10 cellular contexts compared by ENCODE assay signal in the genomic region with DNA sequence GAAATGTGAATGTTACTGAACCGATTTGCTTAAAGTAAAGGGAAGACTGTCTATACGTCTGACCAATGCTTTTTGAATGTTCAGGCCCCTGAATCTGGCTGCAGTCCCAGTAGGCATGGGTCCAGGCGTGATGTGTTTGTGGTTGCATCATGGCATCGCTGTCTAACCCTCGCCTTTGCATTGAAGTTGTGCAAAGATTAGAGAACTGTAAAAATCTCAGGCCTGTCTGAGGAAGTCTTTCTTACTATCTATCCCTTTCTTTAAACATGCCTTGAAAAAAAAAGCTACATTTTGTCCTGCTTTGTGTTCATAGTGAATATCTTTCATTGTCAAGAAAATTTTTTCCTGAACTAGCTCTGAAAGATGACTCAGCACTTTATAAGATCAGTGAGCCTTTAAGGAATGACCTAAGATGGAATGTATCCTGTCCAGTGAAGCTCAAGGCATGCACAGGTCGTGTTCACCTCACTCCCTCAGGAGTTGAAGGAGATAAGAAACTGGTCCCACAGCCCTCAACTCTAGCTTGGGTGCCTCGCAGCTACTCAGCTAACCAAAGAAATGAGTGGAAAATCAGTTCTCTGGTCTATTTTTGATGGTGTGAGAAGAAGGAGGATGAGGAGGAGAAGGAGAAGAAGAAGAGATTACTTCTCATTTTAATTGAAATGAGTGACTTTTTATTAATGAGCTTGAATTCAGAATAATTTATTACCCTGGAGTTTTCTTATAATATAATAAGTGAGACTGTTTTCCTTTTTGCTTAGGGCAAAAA. TPM values are rescaled to one million over a fixed set of nuclear protein-coding genes. Genes with fewer than 3 reads are reported as not detected.
DNase-seq lines count a peak whose midpoint lies in the region; ATAC-seq, FAIRE-seq and TF ChIP-seq lines count a peak whose summit lies in the region.
"Had no signal": no experiment of that assay in that cellular context is flagged by ENCODE, and none has a peak within 500 bp of the region (broad histone marks: within the 10 kb centered on the region; RNA-seq: fewer than 3 reads in every experiment).

No MANE protein-coding gene starts in this region.

- intact Hi-C loops in left ventricle myocardium inferior (cut with micrococcal nuclease): no loop called here

- TF ChIP-seq POLR2A in H54 (IDR thresholded peaks at IDR 0.05; ENCODE audit: low read depth, low read length): no peak

- H3K27me3 ChIP-seq in left ventricle myocardium inferior (ENCODE audit: low read depth) (no peaks in the 10 kb centered on the region), skeletal muscle tissue (ENCODE audit: control insufficient read depth in 3 of 3, insufficient read depth in 3 of 3, low read length in 3 of 3) (no peaks in the 10 kb centered on the region)

- H3K9me3 ChIP-seq in left ventricle myocardium inferior (replicated peaks) (no peaks in the 10 kb centered on the region), skeletal muscle tissue (ENCODE audit: control insufficient read depth in 3 of 3, low read length in 3 of 3) (no peaks in the 10 kb centered on the region)

- no peak for TF ChIP-seq CTCF in left ventricle myocardium inferior (IDR thresholded peaks at IDR 0.05; ENCODE audit: borderline replicate concordance)

- FAIRE-seq in H54 (lab: Jason Lieb, UNC): peak; percentile 60

- peaks cover 40% of the 10 kb centered on the region for H3K4me1 ChIP-seq in left ventricle myocardium inferior
- H3K4me1 ChIP-seq in skeletal muscle tissue (ENCODE audit: control insufficient read depth in 3 of 3, insufficient read depth in 3 of 3, low read length in 3 of 3): peaks cover 43 to 59% (median 54%) of the 10 kb centered on the region in 3 donors

- H3K27ac ChIP-seq in left ventricle myocardium inferior (replicated peaks) (peak overlapping the region; percentile 11), skeletal muscle tissue (ENCODE audit: low read depth, low read length) (peak overlapping the region; percentile 38)

- H3K9ac ChIP-seq in skeletal muscle tissue (ENCODE audit: low read depth in 1 of 3, low read length in 3 of 3): no peak overlapping the region

- H3K4me3 ChIP-seq in left ventricle myocardium inferior (no peak overlapping the region), skeletal muscle tissue (ENCODE audit: low read length in 3 of 3) (peak overlapping the region in 1 of 3 donors; percentile 10)

- no peak for ATAC-seq in GM19328 (IDR thresholded peaks at IDR 0.05; ENCODE audit: unreplicated experiment)

- no peaks in the 10 kb centered on the region for H3K36me3 ChIP-seq in left ventricle myocardium inferior
- no peaks in the 10 kb centered on the region for H3K36me3 ChIP-seq in skeletal muscle tissue (ENCODE audit: control insufficient read depth in 3 of 3, insufficient read depth in 3 of 3, low read length in 3 of 3)

- peak; percentile 12 for DNase-seq in H54 (ENCODE audit: insufficient read length, low spot score)
- peak; percentile 12 for DNase-seq in SKM-1 (lab: John Stamatoyannopoulos, UW; ENCODE audit: unreplicated experiment)
- peak; percentile 47 for DNase-seq in left ventricle myocardium inferior
- no peak for DNase-seq in NOMO-1 treated with DMSO at 0.1 percent for 48 hours (lab: John Stamatoyannopoulos, UW; ENCODE audit: unreplicated experiment)
- DNase-seq in NCI-H146 (lab: John Stamatoyannopoulos, UW): no peak
- DNase-seq in activated effector memory CD4-positive, alpha-beta T cell treated with Interleukin-2 at 50 U/mL for 16 hours: no peak
- DNase-seq: activated naive CD4-positive, alpha-beta T cell treated with anti-CD3 and anti-CD28 coated beads, Interleukin-2, amount 50 U/mL, for 16 hours; NCI-H187 treated with DMSO at 0.1 percent for 48 hours had no signal

RNA-seq across cellular contexts. Expression of a gene that starts 48.6 kb away (rescaled TPM):
- total RNA-seq in left ventricle myocardium inferior (64.0 TPM), skeletal muscle tissue (14.6 TPM)

Comparison
In these comparisons a context has a peak if more than half of its experiments do, and no peak if none do; other contexts are left out.
1. DNase-seq: peak in H54 (single experiment), SKM-1 (single experiment) and left ventricle myocardium inferior (single experiment); none in NOMO-1 treated with DMSO at 0.1 percent for 48 hours (single experiment), NCI-H146 (single experiment) and activated effector memory CD4-positive, alpha-beta T cell treated with Interleukin-2 at 50 U/mL for 16 hours (single experiment).